ENCODE assay signal across 12 cellular contexts in the genomic region with DNA sequence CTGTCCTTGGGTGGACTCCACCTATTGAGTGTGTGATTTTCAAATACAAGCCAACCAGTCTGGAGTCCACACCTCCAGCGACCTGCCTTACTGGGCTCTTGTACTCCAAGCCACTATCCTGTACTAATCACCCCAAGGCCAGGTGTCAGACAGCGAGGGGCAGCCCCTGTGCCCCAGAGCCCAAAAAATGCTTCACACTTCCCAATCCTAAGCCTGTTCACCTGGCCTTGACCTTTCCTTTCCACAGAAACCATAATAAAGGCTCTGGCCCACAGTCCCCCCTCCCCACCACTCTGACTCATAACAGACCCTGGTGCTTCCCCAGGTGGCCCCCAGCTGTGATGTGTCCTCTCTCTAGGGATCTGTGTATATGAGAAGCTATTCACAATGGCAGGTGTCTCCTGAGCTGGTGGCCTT. TPM values are rescaled to one million over a fixed set of nuclear protein-coding genes. Genes with fewer than 3 reads are reported as not detected.
DNase-seq lines count a peak whose midpoint lies in the region; ATAC-seq, FAIRE-seq and TF ChIP-seq lines count a peak whose summit lies in the region.
"Had no signal": no experiment of that assay in that cellular context is flagged by ENCODE, and none has a peak within 500 bp of the region (broad histone marks: within the 10 kb centered on the region; RNA-seq: fewer than 3 reads in every experiment).

No MANE protein-coding gene starts in this region.

- H3K27me3 ChIP-seq in HepG2 (ENCODE audit: control insufficient read depth in 1 of 2, insufficient read depth in 2 of 2, low read length in 2 of 2): peaks cover 3 to 27% of the 10 kb centered on the region in 2 experiments; a peak in 2 of 5 replicates
- no peaks in the 10 kb centered on the region for H3K27me3 ChIP-seq in right lobe of liver

- BruUV-seq in HepG2 (replicated peaks; lab: Mats Ljungman, UMichigan): no TSS peak

- in situ Hi-C loops in HepG2 (cut with HindIII; ENCODE audit: extremely low pct_ligation_motif_present, low pct_unique_long_range_greater_than_20kb): no loop called here

- FAIRE-seq in HepG2 (lab: Jason Lieb, UNC) (no peak), H54 (lab: Jason Lieb, UNC) (no peak)

- 43% methylated on average over 1 of the region's 2 CpGs for WGBS in HepG2 (ENCODE audit: low lambda C conversion rate)
- 61% methylated on average over 2 of the region's 2 CpGs for WGBS in right lobe of liver (ENCODE audit: insufficient coverage, low coverage, low lambda C conversion rate, missing lambda C conversion rate)

- H4K20me1 ChIP-seq in HepG2 (ENCODE audit: insufficient read depth, low read length): no peaks in the 10 kb centered on the region

- TF ChIP-seq RAD21 in HepG2 (CRISPR knock-in tag; IDR thresholded peaks at IDR 0.05): no peak

- TF ChIP-seq EP300 in HepG2 (IDR thresholded peaks at IDR 0.05; ENCODE audit: low read depth in 2 of 2, low read length in 2 of 2) (no peak), HepG2 (CRISPR knock-in tag; IDR thresholded peaks at IDR 0.05; ENCODE audit: borderline replicate concordance) (no peak)

- no peak for ATAC-seq in HepG2
- no peak for ATAC-seq in right lobe of liver
- ATAC-seq in HG02588 (IDR thresholded peaks at IDR 0.05; ENCODE audit: unreplicated experiment): peak; percentile 54
- ATAC-seq in HG02763 (IDR thresholded peaks at IDR 0.05; ENCODE audit: unreplicated experiment): no peak
- ATAC-seq in HG03457 (IDR thresholded peaks at IDR 0.05; ENCODE audit: unreplicated experiment): no peak

- H2AFZ ChIP-seq in HepG2 (ENCODE audit: low read length): no peak overlapping the region

- no peaks in the 10 kb centered on the region for H3K79me2 ChIP-seq in HepG2 (ENCODE audit: insufficient read depth, low read length)

- TF ChIP-seq POLR2A in HepG2 (IDR thresholded peaks at IDR 0.05; ENCODE audit: insufficient read depth in 1 of 2, low read depth in 2 of 2, low read length in 2 of 2) (no peak), right lobe of liver (IDR thresholded peaks at IDR 0.05) (no peak), H54 (IDR thresholded peaks at IDR 0.05; ENCODE audit: low read depth, low read length) (no peak)

- H3K4me3 ChIP-seq in HepG2 (replicated peaks in 1 of 3; ENCODE audit: insufficient read depth in 1 of 3, low read depth in 2 of 3, low read length in 3 of 3): no peak overlapping the region
- H3K4me3 ChIP-seq in right lobe of liver: no peak overlapping the region
- H3K4me3 ChIP-seq: coronary artery had no signal

- TF ChIP-seq CTCF in HepG2 (CRISPR knock-in tag; IDR thresholded peaks at IDR 0.05) (no peak), right lobe of liver (IDR thresholded peaks at IDR 0.05) (no peak)

- H3K9me3 ChIP-seq in HepG2 (ENCODE audit: low read length) (no peaks in the 10 kb centered on the region), right lobe of liver (no peaks in the 10 kb centered on the region)

- H3K4me2 ChIP-seq in HepG2 (ENCODE audit: low read depth, low read length): no peak overlapping the region

- no peak overlapping the region for H3K9ac ChIP-seq in HepG2 (ENCODE audit: insufficient read depth, low read depth, low read length)

- H3K27ac ChIP-seq in HepG2 (ENCODE audit: extremely low read length, insufficient read depth, low read length) (no peak overlapping the region), right lobe of liver (no peak overlapping the region)
- H3K27ac ChIP-seq: coronary artery had no signal

- H3K36me3 ChIP-seq in HepG2 (replicated peaks in 1 of 2; ENCODE audit: control insufficient read depth in 1 of 2, insufficient read depth in 2 of 2, low read length in 2 of 2) (no peaks in the 10 kb centered on the region), right lobe of liver (no peaks in the 10 kb centered on the region)

- intact Hi-C loops in HepG2 (cut with micrococcal nuclease; ENCODE audit: unreplicated experiment) (no loop called here), right lobe of liver (cut with DNase I) (no loop called here)

- DNase-seq in HepG2 (ENCODE audit: low spot score): no peak
- DNase-seq in right lobe of liver: no peak
- peak; percentile 28 for DNase-seq in NCI-H146 treated with DMSO at 0.1 percent for 48 hours (lab: John Stamatoyannopoulos, UW; ENCODE audit: unreplicated experiment)
- no peak for DNase-seq in NCI-H2081 treated with DMSO at 0.1 percent for 48 hours (lab: John Stamatoyannopoulos, UW)
- no peak for DNase-seq in H54 (ENCODE audit: insufficient read length, low spot score)
- DNase-seq: NCI-H526 had no signal

- CTCF ChIA-PET in HepG2 (lab: Yijun Ruan, JAX; ENCODE audit: low intra/inter-chr PET ratio, low total read pairs): no interaction called here

- POLR2A ChIA-PET in HepG2 (lab: Yijun Ruan, JAX): interaction anchor here (0.9 kb wide), 1 partner anchor 345 kb away, joined by 3 read pairs; no protein-coding TSS in a partner anchor

- H3K4me1 ChIP-seq in HepG2 (ENCODE audit: insufficient read depth, low read length) (peaks cover 6% of the 10 kb centered on the region; the same call in 1 of the 2 replicates), right lobe of liver (no peaks in the 10 kb centered on the region)

RNA-seq across cellular contexts. Expression of gene CD209, which starts 3.9 kb away (rescaled TPM):
- total RNA-seq in HepG2 (2016; rRNA removed; fragmentation: Illumina TruSeq; extraction: Trizol): not detected in 2 replicates
- total RNA-seq in HepG2 (2016; cell fraction: cytosol; rRNA removed; fragmentation: Illumina TruSeq; extraction: Trizol; ENCODE audit: low read depth): not detected in 2 replicates
- total RNA-seq in HepG2 (2016; cell fraction: insoluble cytoplasmic fraction; rRNA removed; fragmentation: Illumina TruSeq; extraction: Trizol): not detected in 2 replicates
- not detected in 2 replicates for total RNA-seq in HepG2 (2016; cell fraction: membrane; rRNA removed; fragmentation: Illumina TruSeq; extraction: Trizol)
- not detected in 2 replicates for total RNA-seq in HepG2 (2016; cell fraction: nucleus; rRNA removed; fragmentation: Illumina TruSeq; extraction: Trizol)
- polyA plus RNA-seq in HepG2 (2011; rRNA removed): not detected in 2 replicates
- polyA plus RNA-seq in HepG2 (2011; cell fraction: cytosol; rRNA removed): not detected in 2 replicates
- polyA plus RNA-seq in HepG2 (2011; cell fraction: nucleus; rRNA removed): not detected in 2 replicates
- not detected in 2 replicates for polyA plus RNA-seq in HepG2 (2012)
- not detected in 2 replicates for polyA plus RNA-seq in HepG2 (2016; cell fraction: cytosol; fragmentation: Illumina TruSeq; extraction: Trizol; ENCODE audit: low read depth)
- not detected in 2 replicates for polyA plus RNA-seq in HepG2 (2016; cell fraction: insoluble cytoplasmic fraction; fragmentation: Illumina TruSeq; extraction: Trizol; ENCODE audit: low read depth)
- polyA plus RNA-seq in HepG2 (2016; cell fraction: membrane; fragmentation: Illumina TruSeq; extraction: Trizol; ENCODE audit: low read depth): not detected in 2 replicates
- polyA plus RNA-seq in HepG2 (2016; cell fraction: nucleus; fragmentation: Illumina TruSeq; extraction: Trizol; ENCODE audit: insufficient read depth, low read depth): not detected in 2 replicates
- not detected in 2 replicates for polyA minus RNA-seq in HepG2 (2011; rRNA and poly(A)+ RNA removed; ENCODE audit: low replicate concordance)
- not detected in 2 replicates for polyA minus RNA-seq in HepG2 (2011; cell fraction: cytosol; rRNA and poly(A)+ RNA removed)
- not detected in 2 replicates for polyA minus RNA-seq in HepG2 (2011; cell fraction: nucleus; rRNA and poly(A)+ RNA removed)
- total RNA-seq in right lobe of liver: 1 to 10 TPM in 4 of 6 experiments, under 1 TPM in 2; 0.42 to 6.7 (median 2.8) TPM
- total RNA-seq: SK-MEL-5 had no signal

RNA-seq across cellular contexts. Expression of gene CLEC4G, which starts 11.5 kb away (rescaled TPM):
- total RNA-seq in HepG2 (2016; rRNA removed; fragmentation: Illumina TruSeq; extraction: Trizol) (not detected in 2 replicates), right lobe of liver (10 to 100 TPM; 25.7 to 59.0 (median 38.2) TPM)
- total RNA-seq in HepG2 (2016; cell fraction: cytosol; rRNA removed; fragmentation: Illumina TruSeq; extraction: Trizol; ENCODE audit: low read depth): not detected in 2 replicates
- not detected in 2 replicates for total RNA-seq in HepG2 (2016; cell fraction: insoluble cytoplasmic fraction; rRNA removed; fragmentation: Illumina TruSeq; extraction: Trizol)
- not detected in 2 replicates for total RNA-seq in HepG2 (2016; cell fraction: membrane; rRNA removed; fragmentation: Illumina TruSeq; extraction: Trizol)
- not detected in 2 replicates for total RNA-seq in HepG2 (2016; cell fraction: nucleus; rRNA removed; fragmentation: Illumina TruSeq; extraction: Trizol)
- not detected in 2 replicates for polyA plus RNA-seq in HepG2 (2011; rRNA removed)
- not detected in 2 replicates for polyA plus RNA-seq in HepG2 (2011; cell fraction: cytosol; rRNA removed)
- polyA plus RNA-seq in HepG2 (2011; cell fraction: nucleus; rRNA removed): not detected in 2 replicates
- polyA plus RNA-seq in HepG2 (2012): not detected in 2 replicates
- not detected in 2 replicates for polyA plus RNA-seq in HepG2 (2016; cell fraction: cytosol; fragmentation: Illumina TruSeq; extraction: Trizol; ENCODE audit: low read depth)
- polyA plus RNA-seq in HepG2 (2016; cell fraction: insoluble cytoplasmic fraction; fragmentation: Illumina TruSeq; extraction: Trizol; ENCODE audit: low read depth): not detected in 2 replicates
- not detected in 2 replicates for polyA plus RNA-seq in HepG2 (2016; cell fraction: membrane; fragmentation: Illumina TruSeq; extraction: Trizol; ENCODE audit: low read depth)
- not detected in 2 replicates for polyA plus RNA-seq in HepG2 (2016; cell fraction: nucleus; fragmentation: Illumina TruSeq; extraction: Trizol; ENCODE audit: insufficient read depth, low read depth)
- not detected in 2 replicates for polyA minus RNA-seq in HepG2 (2011; rRNA and poly(A)+ RNA removed; ENCODE audit: low replicate concordance)
- polyA minus RNA-seq in HepG2 (2011; cell fraction: cytosol; rRNA and poly(A)+ RNA removed): not detected in 2 replicates
- polyA minus RNA-seq in HepG2 (2011; cell fraction: nucleus; rRNA and poly(A)+ RNA removed): not detected in 2 replicates
- total RNA-seq: kidney epithelial cell, SK-MEL-5 had no signal

RNA-seq across cellular contexts. Expression of gene CLEC4M, which starts 19.6 kb away (rescaled TPM):
- total RNA-seq in HepG2 (2016; rRNA removed; fragmentation: Illumina TruSeq; extraction: Trizol) (not detected in 2 replicates), right lobe of liver (10 to 100 TPM; 12.8 to 64.8 (median 20.8) TPM)
- total RNA-seq in HepG2 (2016; cell fraction: cytosol; rRNA removed; fragmentation: Illumina TruSeq; extraction: Trizol; ENCODE audit: low read depth): not detected in 2 replicates
- total RNA-seq in HepG2 (2016; cell fraction: insoluble cytoplasmic fraction; rRNA removed; fragmentation: Illumina TruSeq; extraction: Trizol): not detected in 2 replicates
- not detected in 2 replicates for total RNA-seq in HepG2 (2016; cell fraction: membrane; rRNA removed; fragmentation: Illumina TruSeq; extraction: Trizol)
- total RNA-seq in HepG2 (2016; cell fraction: nucleus; rRNA removed; fragmentation: Illumina TruSeq; extraction: Trizol): not detected in 2 replicates
- polyA plus RNA-seq in HepG2 (2011; rRNA removed): 0.07 TPM in 1 of 2 replicates, not detected in the other
- not detected in 2 replicates for polyA plus RNA-seq in HepG2 (2011; cell fraction: cytosol; rRNA removed)
- not detected in 2 replicates for polyA plus RNA-seq in HepG2 (2011; cell fraction: nucleus; rRNA removed)
- polyA plus RNA-seq in HepG2 (2012): not detected in 2 replicates
- not detected in 2 replicates for polyA plus RNA-seq in HepG2 (2016; cell fraction: cytosol; fragmentation: Illumina TruSeq; extraction: Trizol; ENCODE audit: low read depth)
- not detected in 2 replicates for polyA plus RNA-seq in HepG2 (2016; cell fraction: insoluble cytoplasmic fraction; fragmentation: Illumina TruSeq; extraction: Trizol; ENCODE audit: low read depth)
- not detected in 2 replicates for polyA plus RNA-seq in HepG2 (2016; cell fraction: membrane; fragmentation: Illumina TruSeq; extraction: Trizol; ENCODE audit: low read depth)
- not detected in 2 replicates for polyA plus RNA-seq in HepG2 (2016; cell fraction: nucleus; fragmentation: Illumina TruSeq; extraction: Trizol; ENCODE audit: insufficient read depth, low read depth)
- not detected in 2 replicates for polyA minus RNA-seq in HepG2 (2011; rRNA and poly(A)+ RNA removed; ENCODE audit: low replicate concordance)
- not detected in 2 replicates for polyA minus RNA-seq in HepG2 (2011; cell fraction: cytosol; rRNA and poly(A)+ RNA removed)
- not detected in 2 replicates for polyA minus RNA-seq in HepG2 (2011; cell fraction: nucleus; rRNA and poly(A)+ RNA removed)
- total RNA-seq: kidney epithelial cell, SK-MEL-5 had no signal

RNA-seq across cellular contexts. Expression of gene FCER2, which starts 41.5 kb away (rescaled TPM):
- not detected in 2 replicates for total RNA-seq in HepG2 (2016; rRNA removed; fragmentation: Illumina TruSeq; extraction: Trizol)
- total RNA-seq in HepG2 (2016; cell fraction: cytosol; rRNA removed; fragmentation: Illumina TruSeq; extraction: Trizol; ENCODE audit: low read depth): not detected in 2 replicates
- not detected in 2 replicates for total RNA-seq in HepG2 (2016; cell fraction: insoluble cytoplasmic fraction; rRNA removed; fragmentation: Illumina TruSeq; extraction: Trizol)
- not detected in 2 replicates for total RNA-seq in HepG2 (2016; cell fraction: membrane; rRNA removed; fragmentation: Illumina TruSeq; extraction: Trizol)
- not detected in 2 replicates for total RNA-seq in HepG2 (2016; cell fraction: nucleus; rRNA removed; fragmentation: Illumina TruSeq; extraction: Trizol)
- not detected in 2 replicates for polyA plus RNA-seq in HepG2 (2011; rRNA removed)
- 0.03 TPM in 1 of 2 replicates, not detected in the other for polyA plus RNA-seq in HepG2 (2011; cell fraction: cytosol; rRNA removed)
- polyA plus RNA-seq in HepG2 (2011; cell fraction: nucleus; rRNA removed): 0.09 TPM in 1 of 2 replicates, not detected in the other
- not detected in 2 replicates for polyA plus RNA-seq in HepG2 (2012)
- polyA plus RNA-seq in HepG2 (2016; cell fraction: cytosol; fragmentation: Illumina TruSeq; extraction: Trizol; ENCODE audit: low read depth): not detected in 2 replicates
- not detected in 2 replicates for polyA plus RNA-seq in HepG2 (2016; cell fraction: insoluble cytoplasmic fraction; fragmentation: Illumina TruSeq; extraction: Trizol; ENCODE audit: low read depth)
- polyA plus RNA-seq in HepG2 (2016; cell fraction: membrane; fragmentation: Illumina TruSeq; extraction: Trizol; ENCODE audit: low read depth): not detected in 2 replicates
- not detected in 2 replicates for polyA plus RNA-seq in HepG2 (2016; cell fraction: nucleus; fragmentation: Illumina TruSeq; extraction: Trizol; ENCODE audit: insufficient read depth, low read depth)
- polyA minus RNA-seq in HepG2 (2011; rRNA and poly(A)+ RNA removed; ENCODE audit: low replicate concordance): 0.14 TPM in 1 of 2 replicates, not detected in the other
- polyA minus RNA-seq in HepG2 (2011; cell fraction: cytosol; rRNA and poly(A)+ RNA removed): not detected in 2 replicates
- not detected in 2 replicates for polyA minus RNA-seq in HepG2 (2011; cell fraction: nucleus; rRNA and poly(A)+ RNA removed)
- total RNA-seq in right lobe of liver: under 1 TPM in 2 of 6 experiments, not detected in 4; 0.18 to 0.29 TPM
- total RNA-seq: kidney epithelial cell, SK-MEL-5 had no signal

Comparison
In these comparisons a context has a peak if more than half of its experiments do, and no peak if none do; other contexts are left out.
1. RNA of gene CLEC4G, which starts 11.5 kb away (total RNA-seq): 25.7 to 59.0 TPM in right lobe of liver; not detected in HepG2; every median in the first group is over 10 times any median in the second.
2. RNA of gene CLEC4M, which starts 19.6 kb away (total RNA-seq): 12.8 to 64.8 TPM in right lobe of liver; not detected in HepG2; every median in the first group is over 10 times any median in the second.